ENCODE assay signal across 15 cellular contexts in genomic region chr6:26578741-26579140, GRCh38.
"Had no signal": no experiment of that assay in that cellular context is flagged by ENCODE, and none has a peak within 500 bp of the region (broad histone marks: within the 10 kb centered on the region; RNA-seq: fewer than 3 reads in every experiment).

No MANE protein-coding gene starts in this region.

- H3K36me3 ChIP-seq: adrenal gland, esophagus squamous epithelium, prostate gland, right atrium auricular region, stomach had no signal

- DNase-seq: activated CD4-positive, alpha-beta T cell treated with anti-CD3 and anti-CD28 coated beads, Interleukin-2, amount 50 U/mL, for 1 hour; activated CD4-positive, CD25-positive, alpha-beta regulatory T cell; activated naive CD4-positive, alpha-beta T cell treated with anti-CD3 and anti-CD28 coated beads, Interleukin-2, amount 10 ng/mL, durations not matched to agents 7 days and 5 days; adrenal gland; dermis blood vessel endothelial cell; effector memory CD4-positive, alpha-beta T cell; esophagus squamous epithelium; left cardiac atrium; stimulated activated CD4-positive, alpha-beta T cell treated with anti-CD3 and anti-CD28 coated beads, Interleukin-2, amount 100 ng/mL, for 24 hours; stomach; T-helper 9 cell; trophoblast cell had no signal

- H3K27ac ChIP-seq: adrenal gland, esophagus squamous epithelium, hepatocyte, prostate gland, right atrium auricular region, stomach had no signal

- H3K4me3 ChIP-seq: adrenal gland, esophagus squamous epithelium, hepatocyte, prostate gland, right atrium auricular region, stomach had no signal

- H3K9me3 ChIP-seq: adrenal gland, prostate gland had no signal

- H3K4me1 ChIP-seq: adrenal gland, prostate gland, right atrium auricular region had no signal

- H3K27ac Mint-ChIP-seq: activated naive CD4-positive, alpha-beta T cell treated with anti-CD3 and anti-CD28 coated beads, Interleukin-2, amount 10 ng/mL, durations not matched to agents 7 days and 5 days had no signal

- H3K27me3 ChIP-seq: right atrium auricular region had no signal

- ATAC-seq: left cardiac atrium had no signal

- H3K36me3 Mint-ChIP-seq: activated naive CD4-positive, alpha-beta T cell treated with anti-CD3 and anti-CD28 coated beads, Interleukin-2, amount 10 ng/mL, durations not matched to agents 7 days and 5 days had no signal
